In the genomic region with DNA sequence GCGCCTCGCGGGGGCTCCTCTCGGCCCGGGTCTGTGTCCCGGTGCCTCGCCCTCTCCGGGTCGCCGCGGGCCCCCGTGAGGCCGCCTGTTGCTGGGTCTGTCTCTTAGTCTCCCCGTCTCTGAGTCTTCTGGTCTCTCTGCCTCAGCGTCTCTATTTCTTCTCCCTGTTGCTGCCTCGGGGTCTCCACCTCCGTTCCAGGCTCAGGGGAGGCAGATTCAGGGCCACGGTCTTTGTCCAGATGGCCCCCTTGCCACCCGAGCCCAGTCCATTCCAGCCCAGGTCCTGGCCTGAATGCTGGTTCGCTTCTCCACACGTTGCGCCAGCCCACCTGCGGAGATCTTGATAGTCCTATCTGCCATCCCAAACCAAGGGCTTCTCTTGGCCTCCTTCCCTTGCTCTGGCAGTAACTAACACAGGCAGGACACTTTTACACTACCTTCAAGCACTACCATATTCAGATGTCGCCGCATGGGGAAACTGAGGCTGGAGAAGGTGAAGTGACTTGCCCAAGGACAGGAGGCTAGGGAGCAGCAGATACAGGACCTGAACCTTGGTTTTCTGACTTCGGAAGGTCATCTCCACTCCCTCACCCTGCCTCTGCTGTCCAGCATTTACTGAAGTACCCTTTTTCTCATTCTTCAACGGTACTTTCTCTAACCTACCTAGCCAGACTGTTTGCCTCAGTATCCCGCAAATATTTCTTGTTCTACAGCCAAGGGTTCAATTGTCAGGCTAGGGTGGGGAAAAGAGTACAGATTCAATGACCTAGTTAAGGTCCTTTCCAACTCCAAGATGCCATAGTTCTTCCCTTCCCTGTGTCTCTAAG, we compare ENCODE assay signal across 9 cellular contexts. TPM values are rescaled to one million over a fixed set of nuclear protein-coding genes. Genes with fewer than 3 reads are reported as not detected.
DNase-seq lines count a peak whose midpoint lies in the region; ATAC-seq lines count a peak whose summit lies in the region.
"Had no signal": no experiment of that assay in that cellular context is flagged by ENCODE, and none has a peak within 500 bp of the region (broad histone marks: within the 10 kb centered on the region; RNA-seq: fewer than 3 reads in every experiment).

No MANE protein-coding gene starts in this region.

- no peak for ATAC-seq in stimulated activated naive B cell treated with anti-CD40 and anti-IgM and Interleukin-4, amounts not matched to agents 10 μg/mL and 1 μg/mL and 100 μg/mL, for 72 hours (replicated peaks)
- no peak for ATAC-seq in GM18517 (IDR thresholded peaks at IDR 0.05; ENCODE audit: unreplicated experiment)

- peak overlapping the region; percentile 70 for H3K4me3 Mint-ChIP-seq in activated CD4-positive, alpha-beta T cell treated with anti-CD3 and anti-CD28 coated beads, Interleukin-2, amount 10 ng/mL, durations not matched to agents 7 days and 5 days
- peak overlapping the region; percentile 73 for H3K4me3 Mint-ChIP-seq in activated T-helper 2 cell treated with anti-CD3 and anti-CD28 coated beads, Interferon-gamma antibody, Interleukin-2, Interleukin-4, amounts not matched to agents 10 μg/mL and 5 μg/mL and 100 μg/mL, durations not matched to agents 14 hours and 24 hours and 36 hours (ENCODE audit: low read depth)
- H3K4me3 Mint-ChIP-seq in stimulated activated naive B cell treated with anti-CD40 and anti-IgM and Interleukin-4, amounts not matched to agents 10 μg/mL and 1 μg/mL and 100 μg/mL, for 72 hours: peak overlapping the region; percentile 85 to 88

- CTCF ChIA-PET in activated CD4-positive, alpha-beta T cell treated with anti-CD3 and anti-CD28 coated beads, Interleukin-2, amount 10 ng/mL, durations not matched to agents 7 days and 5 days (lab: Charles Lee): no interaction called here

- no peaks in the 10 kb centered on the region for H3K9me3 ChIP-seq in iPS-18c (ENCODE audit: control insufficient read depth, insufficient read depth, low read length)

- POLR2A ChIA-PET in activated CD4-positive, alpha-beta T cell treated with anti-CD3 and anti-CD28 coated beads, Interleukin-2, amount 10 ng/mL, durations not matched to agents 7 days and 5 days (lab: Charles Lee): no interaction called here

- H3K4me3 ChIP-seq in iPS-18c (ENCODE audit: insufficient read depth, low read depth, low read length): peak overlapping the region; percentile 60

- H3K9me3 Mint-ChIP-seq in activated CD4-positive, alpha-beta T cell treated with anti-CD3 and anti-CD28 coated beads, Interleukin-2, amount 10 ng/mL, durations not matched to agents 7 days and 5 days: no peaks in the 10 kb centered on the region
- no peaks in the 10 kb centered on the region for H3K9me3 Mint-ChIP-seq in activated T-helper 2 cell treated with anti-CD3 and anti-CD28 coated beads, Interferon-gamma antibody, Interleukin-2, Interleukin-4, amounts not matched to agents 10 μg/mL and 5 μg/mL and 100 μg/mL, durations not matched to agents 14 hours and 24 hours and 36 hours
- no peaks in the 10 kb centered on the region for H3K9me3 Mint-ChIP-seq in stimulated activated naive B cell treated with anti-CD40 and anti-IgM and Interleukin-4, amounts not matched to agents 10 μg/mL and 1 μg/mL and 100 μg/mL, for 72 hours

- peaks cover 3% of the 10 kb centered on the region for H3K36me3 Mint-ChIP-seq in activated CD4-positive, alpha-beta T cell treated with anti-CD3 and anti-CD28 coated beads, Interleukin-2, amount 10 ng/mL, durations not matched to agents 7 days and 5 days (ENCODE audit: low read depth)
- no peaks in the 10 kb centered on the region for H3K36me3 Mint-ChIP-seq in activated T-helper 2 cell treated with anti-CD3 and anti-CD28 coated beads, Interferon-gamma antibody, Interleukin-2, Interleukin-4, amounts not matched to agents 10 μg/mL and 5 μg/mL and 100 μg/mL, durations not matched to agents 14 hours and 24 hours and 36 hours (ENCODE audit: low read depth)
- peaks cover 3% of the 10 kb centered on the region in 2 donors for H3K36me3 Mint-ChIP-seq in stimulated activated naive B cell treated with anti-CD40 and anti-IgM and Interleukin-4, amounts not matched to agents 10 μg/mL and 1 μg/mL and 100 μg/mL, for 72 hours

- peaks cover 12% of the 10 kb centered on the region for H3K4me1 Mint-ChIP-seq in activated CD4-positive, alpha-beta T cell treated with anti-CD3 and anti-CD28 coated beads, Interleukin-2, amount 10 ng/mL, durations not matched to agents 7 days and 5 days
- peaks cover 10% of the 10 kb centered on the region for H3K4me1 Mint-ChIP-seq in activated T-helper 2 cell treated with anti-CD3 and anti-CD28 coated beads, Interferon-gamma antibody, Interleukin-2, Interleukin-4, amounts not matched to agents 10 μg/mL and 5 μg/mL and 100 μg/mL, durations not matched to agents 14 hours and 24 hours and 36 hours (ENCODE audit: low read depth)
- H3K4me1 Mint-ChIP-seq in stimulated activated naive B cell treated with anti-CD40 and anti-IgM and Interleukin-4, amounts not matched to agents 10 μg/mL and 1 μg/mL and 100 μg/mL, for 72 hours: peaks cover 13 to 17% of the 10 kb centered on the region in 2 donors

- H3K27me3 Mint-ChIP-seq in activated CD4-positive, alpha-beta T cell treated with anti-CD3 and anti-CD28 coated beads, Interleukin-2, amount 10 ng/mL, durations not matched to agents 7 days and 5 days: peaks cover 69% of the 10 kb centered on the region
- peaks cover 62% of the 10 kb centered on the region for H3K27me3 Mint-ChIP-seq in activated T-helper 2 cell treated with anti-CD3 and anti-CD28 coated beads, Interferon-gamma antibody, Interleukin-2, Interleukin-4, amounts not matched to agents 10 μg/mL and 5 μg/mL and 100 μg/mL, durations not matched to agents 14 hours and 24 hours and 36 hours (ENCODE audit: low read depth)
- peaks cover 57 to 72% of the 10 kb centered on the region in 2 donors for H3K27me3 Mint-ChIP-seq in stimulated activated naive B cell treated with anti-CD40 and anti-IgM and Interleukin-4, amounts not matched to agents 10 μg/mL and 1 μg/mL and 100 μg/mL, for 72 hours

- DNase-seq in activated CD4-positive, alpha-beta T cell treated with anti-CD3 and anti-CD28 coated beads, Interleukin-2, amount 10 ng/mL, durations not matched to agents 7 days and 5 days: no peak
- no peak for DNase-seq in activated CD4-positive, alpha-beta T cell treated with anti-CD3 and anti-CD28 coated beads, Interleukin-2, amount 50 U/mL, for 4 hours
- no peak for DNase-seq in activated T-helper 2 cell treated with anti-CD3 and anti-CD28 coated beads, Interferon-gamma antibody, Interleukin-2, Interleukin-4, amounts not matched to agents 10 μg/mL and 5 μg/mL and 100 μg/mL, durations not matched to agents 14 hours and 24 hours and 36 hours (ENCODE audit: low spot score)
- no peak for DNase-seq in stimulated activated naive B cell treated with anti-CD40 and anti-IgM and Interleukin-4, amounts not matched to agents 10 μg/mL and 1 μg/mL and 100 μg/mL, for 72 hours
- no peak for DNase-seq in T-helper 9 cell
- DNase-seq in activated CD4-positive, CD25-positive, alpha-beta regulatory T cell treated with anti-CD3 and anti-CD28 coated beads, Interleukin-2, amount 50 U/mL, for 72 hours: no peak
- DNase-seq: NCI-H2171 had no signal

- intact Hi-C loops in activated T-helper 2 cell treated with anti-CD3 and anti-CD28 coated beads, Interferon-gamma antibody, Interleukin-2, Interleukin-4, amounts not matched to agents 10 μg/mL and 5 μg/mL and 100 μg/mL, durations not matched to agents 14 hours and 24 hours and 36 hours (cut with micrococcal nuclease): no loop called here

- no peak overlapping the region for H3K27ac Mint-ChIP-seq in activated CD4-positive, alpha-beta T cell treated with anti-CD3 and anti-CD28 coated beads, Interleukin-2, amount 10 ng/mL, durations not matched to agents 7 days and 5 days
- H3K27ac Mint-ChIP-seq in activated T-helper 2 cell treated with anti-CD3 and anti-CD28 coated beads, Interferon-gamma antibody, Interleukin-2, Interleukin-4, amounts not matched to agents 10 μg/mL and 5 μg/mL and 100 μg/mL, durations not matched to agents 14 hours and 24 hours and 36 hours: no peak overlapping the region
- H3K27ac Mint-ChIP-seq in stimulated activated naive B cell treated with anti-CD40 and anti-IgM and Interleukin-4, amounts not matched to agents 10 μg/mL and 1 μg/mL and 100 μg/mL, for 72 hours: no peak overlapping the region

RNA-seq across cellular contexts. Expression of gene IGDCC4, which starts 0.6 kb away (rescaled TPM):
- under 1 TPM; 0.06 to 0.12 TPM for total RNA-seq in activated CD4-positive, alpha-beta T cell treated with anti-CD3 and anti-CD28 coated beads, Interleukin-2, amount 10 ng/mL, durations not matched to agents 7 days and 5 days
- total RNA-seq in activated T-helper 2 cell treated with anti-CD3 and anti-CD28 coated beads, Interferon-gamma antibody, Interleukin-2, Interleukin-4, amounts not matched to agents 10 μg/mL and 5 μg/mL and 100 μg/mL, durations not matched to agents 14 hours and 24 hours and 36 hours: 0.18 and 0.39 TPM in 2 replicates

RNA-seq across cellular contexts. Expression of gene IGDCC3, which starts 45.6 kb away (rescaled TPM):
- not detected for total RNA-seq in activated CD4-positive, alpha-beta T cell treated with anti-CD3 and anti-CD28 coated beads, Interleukin-2, amount 10 ng/mL, durations not matched to agents 7 days and 5 days
- total RNA-seq in activated T-helper 2 cell treated with anti-CD3 and anti-CD28 coated beads, Interferon-gamma antibody, Interleukin-2, Interleukin-4, amounts not matched to agents 10 μg/mL and 5 μg/mL and 100 μg/mL, durations not matched to agents 14 hours and 24 hours and 36 hours: not detected in 2 replicates
